9 cellular contexts compared by ENCODE assay signal in the genomic region with DNA sequence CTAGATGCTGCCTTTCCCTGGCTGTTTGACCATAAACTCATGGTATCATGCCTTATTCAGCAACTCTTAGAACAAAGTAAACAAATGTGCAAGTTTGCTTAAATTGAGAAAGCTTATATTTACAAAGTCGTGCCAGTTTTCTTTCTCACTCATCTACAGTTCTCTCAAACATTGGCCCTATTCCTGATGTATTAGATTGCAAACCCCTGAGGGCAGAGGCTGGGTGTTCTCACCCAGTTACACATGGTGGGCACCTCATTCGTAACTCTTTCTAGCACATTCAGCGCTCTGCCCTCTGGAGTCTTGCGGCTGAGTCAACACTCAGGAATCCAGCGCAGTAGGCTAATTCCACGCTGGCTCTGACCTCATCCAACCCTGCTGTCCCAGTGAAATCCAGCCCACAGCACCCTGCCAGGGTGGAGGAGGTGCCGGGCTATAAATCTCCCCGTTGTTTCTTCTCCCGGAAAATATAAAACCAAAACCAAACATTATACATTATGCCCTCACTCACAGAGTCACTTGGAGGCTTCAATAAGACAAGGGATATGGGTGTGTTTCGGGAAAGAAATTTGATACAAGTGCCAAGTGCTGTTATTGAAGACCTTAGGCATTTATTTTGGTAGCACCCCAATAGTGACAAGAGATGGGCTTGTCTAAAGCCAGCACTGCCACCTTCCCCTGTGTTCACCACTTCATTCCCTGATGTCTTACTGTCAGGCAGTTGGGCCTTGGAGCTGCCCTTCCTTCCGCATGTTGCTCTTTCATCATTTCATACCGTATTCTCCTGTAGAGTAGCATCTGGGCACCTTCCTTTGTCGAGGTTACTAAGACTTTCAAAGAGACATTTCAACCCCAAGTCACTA.
A peak's percentile ranks its signal among the peaks of the same experiment; 100 is the strongest.
DNase-seq lines count a peak whose midpoint lies in the region; ATAC-seq, FAIRE-seq and TF ChIP-seq lines count a peak whose summit lies in the region.
"Had no signal": no experiment of that assay in that cellular context is flagged by ENCODE, and none has a peak within 500 bp of the region (broad histone marks: within the 10 kb centered on the region; RNA-seq: fewer than 3 reads in every experiment).

No MANE protein-coding gene starts in this region.

- H3K36me3 ChIP-seq in K562 (ENCODE audit: control insufficient read depth, insufficient read depth, low read length) (no peaks in the 10 kb centered on the region), left lung (no peaks in the 10 kb centered on the region)

- no peaks in the 10 kb centered on the region for H3K79me2 ChIP-seq in K562 (ENCODE audit: control insufficient read depth, insufficient read depth, low read length)

- no peak overlapping the region for H3K9ac ChIP-seq in K562 (ENCODE audit: insufficient read depth in 1 of 2, low read depth in 2 of 2, low read length in 2 of 2)

- peaks cover 7 to 29% of the 10 kb centered on the region in 2 experiments; a peak in 3 of 5 replicates for H3K27me3 ChIP-seq in K562 (ENCODE audit: control insufficient read depth in 2 of 2, insufficient read depth in 2 of 2, low read length in 2 of 2)
- H3K27me3 ChIP-seq in left lung, result no peaks in the 10 kb centered on the region

- H3K9me3 ChIP-seq in K562 (replicated peaks; ENCODE audit: control insufficient read depth, insufficient read depth, low read depth, low read length), result no peaks in the 10 kb centered on the region
- H3K9me3 ChIP-seq in left lung, result no peaks in the 10 kb centered on the region

- no peak for FAIRE-seq in K562 (lab: Jason Lieb, UNC)

- DNase-seq in NCI-H146 (lab: John Stamatoyannopoulos, UW) (peak; percentile 28), NCI-H146 treated with DMSO at 0.1 percent for 48 hours (lab: John Stamatoyannopoulos, UW; ENCODE audit: unreplicated experiment) (no peak), K562 (ENCODE audit: extremely low read depth in 1 of 4, low spot score in 3 of 4) (peak in 1 of 4 experiments; percentile 8), left lung (peak; percentile 78 to 85), ureter (ENCODE audit: low spot score) (peak; percentile 75), globus pallidus (ENCODE audit: low spot score) (no peak)
- DNase-seq in activated CD4-positive, alpha-beta T cell treated with anti-CD3 and anti-CD28 coated beads for 4 hours, result no peak
- no peak for DNase-seq in stimulated activated CD4-positive, alpha-beta T cell treated with anti-CD3 and anti-CD28 coated beads, Interleukin-1b, Interleukin-23, amount 100 ng/mL, for 48 hours
- DNase-seq: MV-4-11 had no signal

- H3K4me3 ChIP-seq in K562 (no peak overlapping the region), left lung (no peak overlapping the region)

- H3K4me2 ChIP-seq in K562 (ENCODE audit: insufficient read depth, low read length), result no peak overlapping the region

- no peak for TF ChIP-seq RAD21 in K562 (CRISPR knock-in tag; conservative IDR thresholded peaks at IDR 0.05 in 1 of 2, IDR thresholded peaks at IDR 0.05 in 1 of 2)

- ATAC-seq in K562, result no peak
- ATAC-seq in left lung, result peak; percentile 89

- in situ Hi-C loops in K562 (cut with MboI), result loop anchor here (5.0 kb wide), 1 partner anchor 292 kb away; no protein-coding TSS in a partner anchor

- H4K20me1 ChIP-seq in K562 (replicated peaks; ENCODE audit: control insufficient read depth, insufficient read depth, low read length), result no peaks in the 10 kb centered on the region

- BruUV-seq in K562 (replicated peaks; lab: Mats Ljungman, UMichigan), result no TSS peak

- H2AFZ ChIP-seq in K562 (ENCODE audit: low read depth, low read length), result no peak overlapping the region

- TF ChIP-seq EP300 in K562 (IDR thresholded peaks at IDR 0.05; ENCODE audit: low read length), result no peak

- WGBS in K562 (ENCODE audit: insufficient coverage, low coverage, missing lambda C conversion rate), result 6% methylated on average over 13 of the region's 13 CpGs

- H3K4me1 ChIP-seq in K562 (replicated peaks in 1 of 2; ENCODE audit: control insufficient read depth in 2 of 2, insufficient read depth in 2 of 2, low read length in 2 of 2) (0 out of 5 replicates have a peak, but pooled peaks cover 4% of the 10 kb centered on the region in 2 experiments), left lung (peaks cover 19 to 52% of the 10 kb centered on the region in 2 donors)

- POLR2A ChIA-PET in K562 (lab: Yijun Ruan, JAX), result interaction anchor here (0.6 kb wide), 1 partner anchor 14 kb away, joined by 3 read pairs; no protein-coding TSS in a partner anchor

- no peak for TF ChIP-seq POLR2A in K562 (conservative IDR thresholded peaks at IDR 0.05)

- H3K27ac ChIP-seq in K562 (ENCODE audit: extremely low read depth, low read depth, low read length) (no peak overlapping the region), left lung (peak overlapping the region; percentile 50 to 81)

- CTCF ChIA-PET in K562 (lab: Yijun Ruan, JAX; ENCODE audit: low intra/inter-chr PET ratio), result no interaction called here

- TF ChIP-seq CTCF in K562 (IDR thresholded peaks at IDR 0.05 in 2 of 3, conservative IDR thresholded peaks at IDR 0.05 in 1 of 3; ENCODE audit: insufficient read depth in 2 of 3, low read depth in 1 of 3, low read length in 3 of 3) (no peak), left lung (IDR thresholded peaks at IDR 0.05) (no peak)

- intact Hi-C loops in K562 (cut with micrococcal nuclease), result loop anchor here (5.0 kb wide), 1 partner anchor 957 kb away; no protein-coding TSS in a partner anchor
- intact Hi-C loops in left lung (cut with DNase I), result loop anchor here (5.0 to 10.0 kb wide), 2 partner anchors 294 to 297 kb away; no protein-coding TSS in a partner anchor

- no peaks in the 10 kb centered on the region for H3K9me1 ChIP-seq in K562 (ENCODE audit: control insufficient read depth, insufficient read depth, low read length)

TF ChIP-seq in K562, 482 proteins besides CTCF, POLR2A, EP300 and RAD21 (continues in another document):
- TF ChIP-seq, protein P1, sequence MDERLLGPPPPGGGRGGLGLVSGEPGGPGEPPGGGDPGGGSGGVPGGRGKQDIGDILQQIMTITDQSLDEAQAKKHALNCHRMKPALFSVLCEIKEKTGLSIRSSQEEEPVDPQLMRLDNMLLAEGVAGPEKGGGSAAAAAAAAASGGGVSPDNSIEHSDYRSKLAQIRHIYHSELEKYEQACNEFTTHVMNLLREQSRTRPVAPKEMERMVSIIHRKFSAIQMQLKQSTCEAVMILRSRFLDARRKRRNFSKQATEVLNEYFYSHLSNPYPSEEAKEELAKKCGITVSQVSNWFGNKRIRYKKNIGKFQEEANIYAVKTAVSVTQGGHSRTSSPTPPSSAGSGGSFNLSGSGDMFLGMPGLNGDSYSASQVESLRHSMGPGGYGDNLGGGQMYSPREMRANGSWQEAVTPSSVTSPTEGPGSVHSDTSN (CRISPR knock-in tag; IDR thresholded peaks at IDR 0.05; ENCODE audit: low read depth), result no peak
- TF ChIP-seq, protein P1 (tag; conservative IDR thresholded peaks at IDR 0.05; ENCODE audit: low read depth), result peak; percentile 55
- TF ChIP-seq ATF3 (IDR thresholded peaks at IDR 0.05) (peak; percentile 73), ATF3 (CRISPR knock-in tag; conservative IDR thresholded peaks at IDR 0.05) (no peak), TEAD1 (CRISPR knock-in tag; IDR thresholded peaks at IDR 0.05) (peak in 1 of 2 experiments; percentile 40; a peak in 1 of 4 replicates), TFAP4 (CRISPR knock-in tag; IDR thresholded peaks at IDR 0.05; ENCODE audit: borderline replicate concordance) (no peak), SMC3 (conservative IDR thresholded peaks at IDR 0.05; ENCODE audit: insufficient read depth, low read depth, low read length) (no peak), MEIS2 (IDR thresholded peaks at IDR 0.05; ENCODE audit: partially characterized antibody) (peak; percentile 52), NRF1 (conservative IDR thresholded peaks at IDR 0.05 in 1 of 2, IDR thresholded peaks at IDR 0.05 in 1 of 2) (peak in 1 of 2 experiments; percentile 17; a peak in 1 of 4 replicates), FOSL1 (tag; conservative IDR thresholded peaks at IDR 0.05) (peak; percentile 78), JUND (IDR thresholded peaks at IDR 0.05; ENCODE audit: borderline replicate concordance, low read depth, low read length) (peak; percentile 37; the same call in 1 of the 2 replicates), JUND (tag; IDR thresholded peaks at IDR 0.05; ENCODE audit: borderline replicate concordance, low read depth, low read length) (peak; percentile 76; the same call in 2 of the 3 replicates)

Comparison
In these comparisons a context has a peak if more than half of its experiments do, and no peak if none do; other contexts are left out.
1. DNase-seq: peak in NCI-H146 (single experiment), left lung (2 of 2) and ureter (single experiment); none in NCI-H146 treated with DMSO at 0.1 percent for 48 hours (single experiment), globus pallidus (single experiment), activated CD4-positive, alpha-beta T cell treated with anti-CD3 and anti-CD28 coated beads for 4 hours (0 of 2) and stimulated activated CD4-positive, alpha-beta T cell treated with anti-CD3 and anti-CD28 coated beads, Interleukin-1b, Interleukin-23, amount 100 ng/mL, for 48 hours (single experiment).